14 cellular contexts compared by ENCODE assay signal in genomic region chr17:65514541-65514940, GRCh38. TPM values are rescaled to one million over a fixed set of nuclear protein-coding genes. Genes with fewer than 3 reads are reported as not detected.
DNase-seq lines count a peak whose midpoint lies in the region; ATAC-seq and TF ChIP-seq lines count a peak whose summit lies in the region.
"Had no signal": no experiment of that assay in that cellular context is flagged by ENCODE, and none has a peak within 500 bp of the region (broad histone marks: within the 10 kb centered on the region; RNA-seq: fewer than 3 reads in every experiment).

No MANE protein-coding gene starts in this region.

- CTCF ChIA-PET in HCT116 (lab: Charles Lee), result no interaction called here

- peaks cover 23 to 37% of the 10 kb centered on the region in 2 experiments for H3K4me1 ChIP-seq in HCT116 (ENCODE audit: control insufficient read depth in 1 of 2, insufficient read depth in 2 of 2, low read length in 2 of 2)
- H3K4me1 ChIP-seq: parathyroid adenoma had no signal

- intact Hi-C loops in HCT116 (cut with micrococcal nuclease), result no loop called here

- TF ChIP-seq POLR2A in HCT116 (IDR thresholded peaks at IDR 0.05; ENCODE audit: borderline replicate concordance, extremely low read depth, insufficient read depth, insufficient read length), result no peak

- no peaks in the 10 kb centered on the region for H3K9me3 ChIP-seq in HCT116 (ENCODE audit: control insufficient read depth in 1 of 2, insufficient read depth in 1 of 2, low read depth in 1 of 2, low read length in 2 of 2)
- H3K9me3 ChIP-seq: heart left ventricle had no signal

- DNase-seq in Ammon's horn (ENCODE audit: low spot score), result peak; percentile 40
- DNase-seq in HCT116 (ENCODE audit: low read depth, low spot score), result no peak
- DNase-seq in cardiac fibroblast (ENCODE audit: low read depth in 2 of 2), result peak; percentile 36 to 56
- no peak for DNase-seq in omental fat pad (ENCODE audit: low spot score)
- DNase-seq in ureter (ENCODE audit: low spot score), result no peak
- DNase-seq in activated CD4-positive, CD25-positive, alpha-beta regulatory T cell (lab: John Stamatoyannopoulos, UW), result no peak
- no peak for DNase-seq in activated CD4-positive, CD25-positive, alpha-beta regulatory T cell treated with anti-CD3 and anti-CD28 coated beads, Interleukin-2, amount 50 U/mL, for 72 hours
- DNase-seq: CD4-positive, alpha-beta T cell; heart left ventricle; SHP77; stimulated activated naive CD4-positive, alpha-beta T cell had no signal

- H4K20me1 ChIP-seq in HCT116 (ENCODE audit: insufficient read depth), result no peaks in the 10 kb centered on the region

- peak overlapping the region; percentile 82 for H3K27ac ChIP-seq in HCT116 (ENCODE audit: low read depth, low read length)
- H3K27ac ChIP-seq: brain microvascular endothelial cell, parathyroid adenoma had no signal

- H3K4me3 ChIP-seq in HCT116 (replicated peaks in 1 of 2; ENCODE audit: low read depth in 1 of 2, low read length in 2 of 2) (no peak overlapping the region), cardiac fibroblast (replicated peaks in 1 of 2; ENCODE audit: low read depth in 2 of 2, low read length in 2 of 2) (no peak overlapping the region)
- H3K4me3 ChIP-seq: heart left ventricle had no signal

- ATAC-seq in HCT116 (no peak), omental fat pad (ENCODE audit: low FRiP score) (peak; percentile 77), GM19463 (IDR thresholded peaks at IDR 0.05; ENCODE audit: unreplicated experiment) (no peak)

- H3K79me2 ChIP-seq in HCT116 (ENCODE audit: insufficient read depth, low read length), result no peaks in the 10 kb centered on the region
- H3K79me2 ChIP-seq: parathyroid adenoma had no signal

- BruUV-seq in HCT116 (replicated peaks; lab: Mats Ljungman, UMichigan), result no TSS peak

- no peak overlapping the region for H2AFZ ChIP-seq in HCT116 (ENCODE audit: low read depth, low read length, poor library complexity, severe bottlenecking)
- H2AFZ ChIP-seq: parathyroid adenoma had no signal

- no peak overlapping the region for H3K4me2 ChIP-seq in HCT116 (ENCODE audit: low read length)

- no peaks in the 10 kb centered on the region for H3K27me3 ChIP-seq in HCT116 (ENCODE audit: insufficient read depth, low read length)
- H3K27me3 ChIP-seq: brain microvascular endothelial cell, heart left ventricle had no signal

- no peaks in the 10 kb centered on the region for H3K9me2 ChIP-seq in HCT116 (ENCODE audit: insufficient read depth)

- no peak for TF ChIP-seq RAD21 in HCT116 (IDR thresholded peaks at IDR 0.05; ENCODE audit: low read depth)

- no peak overlapping the region for H3K9ac ChIP-seq in HCT116 (ENCODE audit: low read length)
- H3K9ac ChIP-seq: parathyroid adenoma had no signal

- TF ChIP-seq CTCF in HCT116 (IDR thresholded peaks at IDR 0.05 in 2 of 3, conservative IDR thresholded peaks at IDR 0.05 in 1 of 3; ENCODE audit: borderline replicate concordance in 1 of 3, insufficient read depth in 1 of 3, low read depth in 2 of 3, low read length in 2 of 3), result no peak
- no peak for TF ChIP-seq CTCF in cardiac fibroblast (IDR thresholded peaks at IDR 0.05; ENCODE audit: low read depth, low read length)
- no peak for TF ChIP-seq CTCF in omental fat pad (IDR thresholded peaks at IDR 0.05)

- POLR2A ChIA-PET in HCT116 (lab: Charles Lee), result no interaction called here

- RAD21 ChIA-PET in HCT116 (lab: Charles Lee; ENCODE audit: low non-redundant PET in 1 of 2, low total read pairs in 2 of 2, uncharacterized antibody in 2 of 2, unreplicated experiment in 2 of 2), result no interaction called here

- H3K36me3 ChIP-seq in HCT116 (ENCODE audit: control insufficient read depth in 1 of 2, insufficient read depth in 2 of 2, low read length in 2 of 2), result no peaks in the 10 kb centered on the region
- H3K36me3 ChIP-seq: brain microvascular endothelial cell, heart left ventricle had no signal

TF ChIP-seq in HCT116, 20 proteins besides CTCF, POLR2A, EP300 and RAD21:
- TF ChIP-seq EGR1 (IDR thresholded peaks at IDR 0.05; ENCODE audit: low read depth), result no peak
- TF ChIP-seq SRF (IDR thresholded peaks at IDR 0.05; ENCODE audit: low read depth), result no peak
- TF ChIP-seq YY1 (IDR thresholded peaks at IDR 0.05; ENCODE audit: extremely low read depth, insufficient replicate concordance, low read depth, low read length), result no peak
- no peak for TF ChIP-seq REST (IDR thresholded peaks at IDR 0.05; ENCODE audit: low read depth)
- TF ChIP-seq ELF1 (IDR thresholded peaks at IDR 0.05; ENCODE audit: borderline replicate concordance, low read depth), result no peak
- no peak for TF ChIP-seq CBX3 (IDR thresholded peaks at IDR 0.05; ENCODE audit: low read depth)
- TF ChIP-seq TCF7L2 (IDR thresholded peaks at IDR 0.05; ENCODE audit: borderline replicate concordance, extremely low read depth, insufficient read depth, insufficient read length), result no peak
- no peak for TF ChIP-seq POLR2AphosphoS5 (IDR thresholded peaks at IDR 0.05; ENCODE audit: low read depth, low read length)
- TF ChIP-seq SIN3A (IDR thresholded peaks at IDR 0.05; ENCODE audit: low read depth), result no peak
TF ChIP-seq in HCT116: peak in this region for 0.

RNA-seq across cellular contexts. Expression of gene AXIN2, which starts 46.9 kb away (rescaled TPM):
- total RNA-seq in HCT116 (2021; ENCODE audit: unreplicated experiment), result 7.1 TPM
- 1.5 and 1.7 TPM in 2 replicates for polyA plus RNA-seq in HCT116 (2012)
- 10 to 100 TPM in 3 of 4 donors, 1 to 10 TPM in 1; 8.3 to 20.2 (median 11.2) TPM for total RNA-seq in omental fat pad
- total RNA-seq in ureter, result 11.8 TPM

Comparison
In these comparisons a context has a peak if more than half of its experiments do, and no peak if none do; other contexts are left out.
1. DNase-seq: peak in Ammon's horn (single experiment) and cardiac fibroblast (2 of 2); none in HCT116 (single experiment), omental fat pad (single experiment), ureter (single experiment), activated CD4-positive, CD25-positive, alpha-beta regulatory T cell (0 of 4) and activated CD4-positive, CD25-positive, alpha-beta regulatory T cell treated with anti-CD3 and anti-CD28 coated beads, Interleukin-2, amount 50 U/mL, for 72 hours (single experiment).